Comparison of ENCODE assay signal across 35 cellular contexts in the genomic region with DNA sequence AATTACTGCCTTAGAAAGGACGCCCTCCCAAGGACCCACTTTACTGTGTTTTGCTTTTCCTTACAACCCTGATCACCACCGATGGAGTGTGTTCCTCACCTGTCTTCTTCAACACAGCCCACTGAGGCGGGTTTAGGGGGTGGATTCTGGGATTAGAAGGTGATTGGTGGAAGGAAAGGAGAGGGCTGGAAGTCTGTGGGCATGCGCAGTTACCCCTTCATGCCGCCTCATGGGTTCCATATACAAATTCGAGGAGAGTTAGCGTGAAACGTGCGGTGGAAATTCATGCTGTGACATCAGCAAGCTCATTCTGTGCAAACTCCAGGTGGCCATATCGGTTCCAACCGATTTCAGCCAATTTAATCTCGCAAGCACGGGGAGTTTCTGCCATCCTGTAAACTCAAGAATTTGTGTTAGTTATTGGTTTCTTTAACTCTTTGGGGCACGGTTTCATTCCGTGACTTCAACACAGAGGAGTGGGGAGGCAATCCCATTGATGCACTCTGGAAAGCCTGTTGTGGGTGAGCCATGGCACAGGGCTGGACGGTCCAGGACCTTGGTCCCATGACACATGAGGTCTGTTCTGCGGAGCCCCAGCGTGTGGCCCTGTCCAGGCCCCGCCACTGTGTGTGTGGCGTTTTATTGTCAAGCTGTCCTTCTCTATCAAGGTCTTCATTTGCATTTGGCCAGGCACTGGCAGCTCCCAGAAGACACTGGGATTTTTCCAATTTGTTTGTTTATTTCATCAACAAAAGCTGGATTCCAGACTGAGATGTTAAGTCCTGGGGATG.
"Had no signal": no experiment of that assay in that cellular context is flagged by ENCODE, and none has a peak within 500 bp of the region (broad histone marks: within the 10 kb centered on the region; RNA-seq: fewer than 3 reads in every experiment).

No MANE protein-coding gene starts in this region.

- ATAC-seq: activated CD4-positive, alpha-beta T cell treated with anti-CD3 and anti-CD28 coated beads for 36 hours; activated CD4-positive, CD25-positive, alpha-beta regulatory T cell treated with anti-CD3 and anti-CD28 coated beads, Interleukin-2, amount 50 U/mL, for 24 hours; activated CD8-positive, alpha-beta T cell treated with anti-CD3 and anti-CD28 coated beads for 36 hours; activated naive CD4-positive, alpha-beta T cell treated with anti-CD3 and anti-CD28 coated beads, Interleukin-2, amount 50 U/mL, for 72 hours; activated T-cell treated with anti-CD3 and anti-CD28 coated beads, Interleukin-2, amount 50 U/mL, for 4 hours; activated T-cell treated with anti-CD3 and anti-CD28 coated beads, Interleukin-2, amount 50 U/mL, for 72 hours; activated T-helper 17 cell treated with anti-CD3 and anti-CD28 coated beads, Interleukin-2, amount 50 U/mL, for 72 hours; body of pancreas; T-cell; T-helper 17 cell; WTC11 had no signal

- H3K4me3 Mint-ChIP-seq: activated CD4-positive, alpha-beta T cell treated with anti-CD3 and anti-CD28 coated beads for 36 hours; activated CD4-positive, alpha-beta T cell treated with anti-CD3 and anti-CD28 coated beads, Interleukin-2, amount 10 ng/mL, durations not matched to agents 7 days and 5 days; activated CD8-positive, alpha-beta T cell treated with anti-CD3 and anti-CD28 coated beads for 36 hours; activated naive CD4-positive, alpha-beta T cell treated with anti-CD3 and anti-CD28 coated beads for 36 hours; activated naive CD8-positive, alpha-beta T cell treated with anti-CD3 and anti-CD28 coated beads for 36 hours; activated T-cell treated with anti-CD3 and anti-CD28 coated beads, Interleukin-2, amount 50 U/mL, for 4 hours; activated T-cell treated with anti-CD3 and anti-CD28 coated beads, Interleukin-2, amount 50 U/mL, for 72 hours; activated T-helper 1 cell treated with anti-CD3 and anti-CD28 coated beads, Interleukin-12 subunit alpha, Interleukin-12 subunit beta, Interleukin-2, Interleukin-4 antibody, amounts not matched to agents 30 ng/mL and 10 ng/mL and 1 ng/mL, durations not matched to agents 14 hours and 24 hours and 36 hours; activated T-helper 17 cell treated with anti-CD3 and anti-CD28 coated beads, Interleukin-2, amount 50 U/mL, for 72 hours; T-cell; T-helper 17 cell; WTC11 had no signal

- H3K4me3 ChIP-seq: adrenal gland, body of pancreas, breast epithelium had no signal

- H3K27ac ChIP-seq: adrenal gland, body of pancreas, brain microvascular endothelial cell, breast epithelium, WERI-Rb-1 had no signal

- H3K27me3 ChIP-seq: adrenal gland, body of pancreas, brain microvascular endothelial cell, breast epithelium had no signal

- H3K9me3 Mint-ChIP-seq: activated CD4-positive, alpha-beta T cell treated with anti-CD3 and anti-CD28 coated beads, Interleukin-2, amount 10 ng/mL, durations not matched to agents 7 days and 5 days; activated CD8-positive, alpha-beta T cell treated with anti-CD3 and anti-CD28 coated beads for 36 hours; activated naive CD4-positive, alpha-beta T cell treated with anti-CD3 and anti-CD28 coated beads for 36 hours; activated naive CD8-positive, alpha-beta T cell treated with anti-CD3 and anti-CD28 coated beads for 36 hours; activated T-cell treated with anti-CD3 and anti-CD28 coated beads, Interleukin-2, amount 50 U/mL, for 4 hours; activated T-helper 1 cell treated with anti-CD3 and anti-CD28 coated beads, Interleukin-12 subunit alpha, Interleukin-12 subunit beta, Interleukin-2, Interleukin-4 antibody, amounts not matched to agents 30 ng/mL and 10 ng/mL and 1 ng/mL, durations not matched to agents 14 hours and 24 hours and 36 hours had no signal

- DNase-seq: activated CD4-positive, alpha-beta T cell treated with anti-CD3 and anti-CD28 coated beads for 1 hour; activated CD4-positive, alpha-beta T cell treated with anti-CD3 and anti-CD28 coated beads for 36 hours; activated CD4-positive, alpha-beta T cell treated with anti-CD3 and anti-CD28 coated beads for 48 hours; activated CD4-positive, alpha-beta T cell treated with anti-CD3 and anti-CD28 coated beads, Interleukin-2, amount 10 ng/mL, durations not matched to agents 7 days and 5 days; activated CD4-positive, alpha-beta T cell treated with anti-CD3 and anti-CD28 coated beads, Interleukin-2, amount 50 U/mL, for 48 hours; activated CD4-positive, CD25-positive, alpha-beta regulatory T cell; activated CD8-positive, alpha-beta memory T cell treated with anti-CD3 and anti-CD28 coated beads, Interleukin-2, amount 50 U/mL, for 4 hours; activated CD8-positive, alpha-beta T cell treated with anti-CD3 and anti-CD28 coated beads for 36 hours; activated effector memory CD4-positive, alpha-beta T cell treated with anti-CD3 and anti-CD28 coated beads, Interleukin-2, amount 50 U/mL, for 16 hours; activated gamma-delta T cell treated with Interleukin-2 at 50 U/mL for 16 hours; activated naive CD4-positive, alpha-beta T cell; activated naive CD4-positive, alpha-beta T cell treated with anti-CD3 and anti-CD28 coated beads for 36 hours; activated naive CD4-positive, alpha-beta T cell treated with anti-CD3 and anti-CD28 coated beads, Interleukin-2, amount 50 U/mL, for 16 hours; activated naive CD8-positive, alpha-beta T cell treated with anti-CD3 and anti-CD28 coated beads for 36 hours; activated T-cell treated with anti-CD3 and anti-CD28 coated beads for 4 hours; activated T-cell treated with anti-CD3 and anti-CD28 coated beads, Interleukin-2, amount 50 U/mL, for 1 hour; activated T-cell treated with anti-CD3 and anti-CD28 coated beads, Interleukin-2, amount 50 U/mL, for 4 hours; activated T-cell treated with anti-CD3 and anti-CD28 coated beads, Interleukin-2, amount 50 U/mL, for 72 hours; adrenal gland; amniotic stem cell; aorta; body of pancreas; brain microvascular endothelial cell; central memory CD4-positive, alpha-beta T cell; T-cell; T-helper 17 cell; WERI-Rb-1 had no signal

- H3K27ac Mint-ChIP-seq: activated CD4-positive, alpha-beta T cell treated with anti-CD3 and anti-CD28 coated beads for 36 hours; activated CD4-positive, alpha-beta T cell treated with anti-CD3 and anti-CD28 coated beads, Interleukin-2, amount 10 ng/mL, durations not matched to agents 7 days and 5 days; activated CD8-positive, alpha-beta T cell treated with anti-CD3 and anti-CD28 coated beads for 36 hours; activated naive CD4-positive, alpha-beta T cell treated with anti-CD3 and anti-CD28 coated beads for 36 hours; activated naive CD4-positive, alpha-beta T cell treated with anti-CD3 and anti-CD28 coated beads, Interleukin-2, amount 50 U/mL, for 72 hours; activated naive CD8-positive, alpha-beta T cell treated with anti-CD3 and anti-CD28 coated beads for 36 hours; activated T-cell treated with anti-CD3 and anti-CD28 coated beads, Interleukin-2, amount 50 U/mL, for 72 hours; activated T-helper 1 cell treated with anti-CD3 and anti-CD28 coated beads, Interleukin-12 subunit alpha, Interleukin-12 subunit beta, Interleukin-2, Interleukin-4 antibody, amounts not matched to agents 30 ng/mL and 10 ng/mL and 1 ng/mL, durations not matched to agents 14 hours and 24 hours and 36 hours; activated T-helper 17 cell treated with anti-CD3 and anti-CD28 coated beads, Interleukin-2, amount 50 U/mL, for 72 hours; T-cell; T-helper 17 cell; WTC11 had no signal

- H3K36me3 Mint-ChIP-seq: T-cell had no signal

- H3K36me3 ChIP-seq: adrenal gland, brain microvascular endothelial cell, breast epithelium, WERI-Rb-1 had no signal

- H3K4me1 ChIP-seq: adrenal gland, body of pancreas, breast epithelium had no signal

- FAIRE-seq: astrocyte, TTC549 had no signal

- H3K4me1 Mint-ChIP-seq: activated CD4-positive, alpha-beta T cell treated with anti-CD3 and anti-CD28 coated beads for 36 hours; activated CD4-positive, alpha-beta T cell treated with anti-CD3 and anti-CD28 coated beads, Interleukin-2, amount 10 ng/mL, durations not matched to agents 7 days and 5 days; activated naive CD8-positive, alpha-beta T cell treated with anti-CD3 and anti-CD28 coated beads for 36 hours; activated T-helper 17 cell treated with anti-CD3 and anti-CD28 coated beads, Interleukin-2, amount 50 U/mL, for 72 hours; T-cell; T-helper 17 cell; WTC11 had no signal

- H3K9me3 ChIP-seq: adrenal gland, body of pancreas, breast epithelium had no signal
